In the genomic region with DNA sequence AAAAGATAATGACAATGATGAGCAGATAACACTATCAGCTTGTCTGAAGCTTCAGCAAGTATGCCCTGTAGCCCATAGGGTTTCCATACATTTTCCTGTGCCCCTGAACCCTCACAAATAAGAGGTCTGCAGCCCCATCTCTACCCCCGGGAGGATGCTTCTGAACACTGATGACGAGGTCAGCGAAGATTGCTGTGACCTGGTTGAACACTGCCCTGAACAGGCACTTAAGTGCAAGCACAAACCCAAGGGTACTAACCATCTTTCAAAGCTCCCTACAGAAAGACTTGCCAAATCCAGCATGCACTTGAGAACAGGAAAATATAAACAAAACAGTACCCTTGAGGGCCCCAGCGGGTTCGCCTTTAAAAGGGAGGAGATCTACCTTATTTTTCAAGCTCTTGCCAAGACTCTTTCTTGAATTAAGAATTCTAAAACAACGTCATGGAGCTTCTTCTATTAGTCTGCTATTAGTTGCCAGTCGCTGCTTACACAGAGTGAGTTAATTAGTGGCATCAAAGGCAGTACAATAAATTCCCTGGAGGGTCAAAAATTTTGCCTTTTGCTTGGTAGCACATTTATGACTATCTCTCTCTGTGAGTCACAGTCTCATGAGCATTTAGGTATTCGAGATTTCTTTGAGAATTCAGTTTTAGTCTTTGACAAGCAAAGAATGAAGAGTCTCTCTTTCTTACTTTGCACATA, we compare ENCODE assay signal across 1 cellular context.
TF ChIP-seq lines count a peak whose summit lies in the region.

No MANE protein-coding gene starts in this region.

TF ChIP-seq in HEK293, 187 proteins besides CTCF, POLR2A, EP300 and RAD21 (continued from another document):
- TF ChIP-seq, protein P1, sequence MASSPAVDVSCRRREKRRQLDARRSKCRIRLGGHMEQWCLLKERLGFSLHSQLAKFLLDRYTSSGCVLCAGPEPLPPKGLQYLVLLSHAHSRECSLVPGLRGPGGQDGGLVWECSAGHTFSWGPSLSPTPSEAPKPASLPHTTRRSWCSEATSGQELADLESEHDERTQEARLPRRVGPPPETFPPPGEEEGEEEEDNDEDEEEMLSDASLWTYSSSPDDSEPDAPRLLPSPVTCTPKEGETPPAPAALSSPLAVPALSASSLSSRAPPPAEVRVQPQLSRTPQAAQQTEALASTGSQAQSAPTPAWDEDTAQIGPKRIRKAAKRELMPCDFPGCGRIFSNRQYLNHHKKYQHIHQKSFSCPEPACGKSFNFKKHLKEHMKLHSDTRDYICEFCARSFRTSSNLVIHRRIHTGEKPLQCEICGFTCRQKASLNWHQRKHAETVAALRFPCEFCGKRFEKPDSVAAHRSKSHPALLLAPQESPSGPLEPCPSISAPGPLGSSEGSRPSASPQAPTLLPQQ (tag by site-specific recombination; IDR thresholded peaks at IDR 0.05): peak; percentile 52; the same call in 1 of the 2 replicates
- TF ChIP-seq ZNF629 (tag by site-specific recombination; IDR thresholded peaks at IDR 0.05) (0 out of 2 replicates have a peak, but pooled peaks have one; percentile 22), SP7 (tag by site-specific recombination; IDR thresholded peaks at IDR 0.05) (peak; percentile 29; the same call in 1 of the 2 replicates), ZNF335 (tag by site-specific recombination; conservative IDR thresholded peaks at IDR 0.05) (peak; percentile 62), ZNF112 (tag by site-specific recombination; IDR thresholded peaks at IDR 0.05) (no peak), ZNF433 (tag by site-specific recombination; IDR thresholded peaks at IDR 0.05; ENCODE audit: low read depth) (no peak), ZBTB21 (tag by site-specific recombination; IDR thresholded peaks at IDR 0.05) (no peak), ZIC2 (tag by site-specific recombination; IDR thresholded peaks at IDR 0.05) (no peak), ZNF510 (tag by site-specific recombination; IDR thresholded peaks at IDR 0.05; ENCODE audit: insufficient replicate concordance) (no peak), ZBTB8A (tag by site-specific recombination; IDR thresholded peaks at IDR 0.05) (peak; percentile 69), ZEB2 (tag by site-specific recombination; IDR thresholded peaks at IDR 0.05) (no peak; the same call in 1 of the 2 replicates), ZNF394 (tag by site-specific recombination; IDR thresholded peaks at IDR 0.05; ENCODE audit: borderline replicate concordance) (no peak; the same call in 1 of the 2 replicates), ZFP37 (tag by site-specific recombination; IDR thresholded peaks at IDR 0.05) (0 out of 2 replicates have a peak, but pooled peaks have one; percentile 49), KLF8 (tag by site-specific recombination; IDR thresholded peaks at IDR 0.05) (no peak), ZBTB20 (tag by site-specific recombination; IDR thresholded peaks at IDR 0.05) (peak; percentile 34; the same call in 1 of the 2 replicates), HOXA7 (CRISPR knock-in tag; IDR thresholded peaks at IDR 0.05; ENCODE audit: borderline replicate concordance) (no peak), FEZF1 (tag by site-specific recombination; IDR thresholded peaks at IDR 0.05) (peak; percentile 25; the same call in 1 of the 2 replicates)
- TF ChIP-seq, protein P2, sequence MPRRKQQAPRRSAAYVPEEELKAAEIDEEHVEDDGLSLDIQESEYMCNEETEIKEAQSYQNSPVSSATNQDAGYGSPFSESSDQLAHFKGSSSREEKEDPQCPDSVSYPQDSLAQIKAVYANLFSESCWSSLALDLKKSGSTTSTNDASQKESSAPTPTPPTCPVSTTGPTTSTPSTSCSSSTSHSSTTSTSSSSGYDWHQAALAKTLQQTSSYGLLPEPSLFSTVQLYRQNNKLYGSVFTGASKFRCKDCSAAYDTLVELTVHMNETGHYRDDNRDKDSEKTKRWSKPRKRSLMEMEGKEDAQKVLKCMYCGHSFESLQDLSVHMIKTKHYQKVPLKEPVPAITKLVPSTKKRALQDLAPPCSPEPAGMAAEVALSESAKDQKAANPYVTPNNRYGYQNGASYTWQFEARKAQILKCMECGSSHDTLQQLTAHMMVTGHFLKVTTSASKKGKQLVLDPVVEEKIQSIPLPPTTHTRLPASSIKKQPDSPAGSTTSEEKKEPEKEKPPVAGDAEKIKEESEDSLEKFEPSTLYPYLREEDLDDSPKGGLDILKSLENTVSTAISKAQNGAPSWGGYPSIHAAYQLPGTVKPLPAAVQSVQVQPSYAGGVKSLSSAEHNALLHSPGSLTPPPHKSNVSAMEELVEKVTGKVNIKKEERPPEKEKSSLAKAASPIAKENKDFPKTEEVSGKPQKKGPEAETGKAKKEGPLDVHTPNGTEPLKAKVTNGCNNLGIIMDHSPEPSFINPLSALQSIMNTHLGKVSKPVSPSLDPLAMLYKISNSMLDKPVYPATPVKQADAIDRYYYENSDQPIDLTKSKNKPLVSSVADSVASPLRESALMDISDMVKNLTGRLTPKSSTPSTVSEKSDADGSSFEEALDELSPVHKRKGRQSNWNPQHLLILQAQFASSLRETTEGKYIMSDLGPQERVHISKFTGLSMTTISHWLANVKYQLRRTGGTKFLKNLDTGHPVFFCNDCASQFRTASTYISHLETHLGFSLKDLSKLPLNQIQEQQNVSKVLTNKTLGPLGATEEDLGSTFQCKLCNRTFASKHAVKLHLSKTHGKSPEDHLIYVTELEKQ (tag by site-specific recombination; IDR thresholded peaks at IDR 0.05; ENCODE audit: borderline replicate concordance): no peak
- TF ChIP-seq, protein P3, sequence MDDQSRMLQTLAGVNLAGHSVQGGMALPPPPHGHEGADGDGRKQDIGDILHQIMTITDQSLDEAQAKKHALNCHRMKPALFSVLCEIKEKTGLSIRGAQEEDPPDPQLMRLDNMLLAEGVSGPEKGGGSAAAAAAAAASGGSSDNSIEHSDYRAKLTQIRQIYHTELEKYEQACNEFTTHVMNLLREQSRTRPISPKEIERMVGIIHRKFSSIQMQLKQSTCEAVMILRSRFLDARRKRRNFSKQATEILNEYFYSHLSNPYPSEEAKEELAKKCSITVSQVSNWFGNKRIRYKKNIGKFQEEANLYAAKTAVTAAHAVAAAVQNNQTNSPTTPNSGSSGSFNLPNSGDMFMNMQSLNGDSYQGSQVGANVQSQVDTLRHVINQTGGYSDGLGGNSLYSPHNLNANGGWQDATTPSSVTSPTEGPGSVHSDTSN (CRISPR knock-in tag; IDR thresholded peaks at IDR 0.05): no peak
- TF ChIP-seq, protein P4, sequence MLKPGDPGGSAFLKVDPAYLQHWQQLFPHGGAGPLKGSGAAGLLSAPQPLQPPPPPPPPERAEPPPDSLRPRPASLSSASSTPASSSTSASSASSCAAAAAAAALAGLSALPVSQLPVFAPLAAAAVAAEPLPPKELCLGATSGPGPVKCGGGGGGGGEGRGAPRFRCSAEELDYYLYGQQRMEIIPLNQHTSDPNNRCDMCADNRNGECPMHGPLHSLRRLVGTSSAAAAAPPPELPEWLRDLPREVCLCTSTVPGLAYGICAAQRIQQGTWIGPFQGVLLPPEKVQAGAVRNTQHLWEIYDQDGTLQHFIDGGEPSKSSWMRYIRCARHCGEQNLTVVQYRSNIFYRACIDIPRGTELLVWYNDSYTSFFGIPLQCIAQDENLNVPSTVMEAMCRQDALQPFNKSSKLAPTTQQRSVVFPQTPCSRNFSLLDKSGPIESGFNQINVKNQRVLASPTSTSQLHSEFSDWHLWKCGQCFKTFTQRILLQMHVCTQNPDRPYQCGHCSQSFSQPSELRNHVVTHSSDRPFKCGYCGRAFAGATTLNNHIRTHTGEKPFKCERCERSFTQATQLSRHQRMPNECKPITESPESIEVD (tag by site-specific recombination; IDR thresholded peaks at IDR 0.05): peak; percentile 74
- TF ChIP-seq, protein P5, sequence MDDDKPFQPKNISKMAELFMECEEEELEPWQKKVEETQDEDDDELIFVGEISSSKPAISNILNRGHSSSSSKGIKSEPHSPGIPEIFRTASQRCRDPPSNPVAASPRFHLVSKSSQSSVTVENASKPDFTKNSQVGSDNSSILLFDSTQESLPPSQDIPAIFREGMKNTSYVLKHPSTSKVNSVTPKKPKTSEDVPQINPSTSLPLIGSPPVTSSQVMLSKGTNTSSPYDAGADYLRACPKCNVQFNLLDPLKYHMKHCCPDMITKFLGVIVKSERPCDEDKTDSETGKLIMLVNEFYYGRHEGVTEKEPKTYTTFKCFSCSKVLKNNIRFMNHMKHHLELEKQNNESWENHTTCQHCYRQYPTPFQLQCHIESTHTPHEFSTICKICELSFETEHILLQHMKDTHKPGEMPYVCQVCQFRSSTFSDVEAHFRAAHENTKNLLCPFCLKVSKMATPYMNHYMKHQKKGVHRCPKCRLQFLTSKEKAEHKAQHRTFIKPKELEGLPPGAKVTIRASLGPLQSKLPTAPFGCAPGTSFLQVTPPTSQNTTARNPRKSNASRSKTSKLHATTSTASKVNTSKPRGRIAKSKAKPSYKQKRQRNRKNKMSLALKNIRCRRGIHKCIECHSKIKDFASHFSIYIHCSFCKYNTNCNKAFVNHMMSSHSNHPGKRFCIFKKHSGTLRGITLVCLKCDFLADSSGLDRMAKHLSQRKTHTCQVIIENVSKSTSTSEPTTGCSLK (tag by site-specific recombination; IDR thresholded peaks at IDR 0.05): no peak
